In genomic region chr2:10301946-10302478, GRCh38 we compare ENCODE assay signal across 8 cellular contexts. TPM values are rescaled to one million over a fixed set of nuclear protein-coding genes. Genes with fewer than 3 reads are reported as not detected.
A peak's percentile ranks its signal among the peaks of the same experiment; 100 is the strongest.
DNase-seq lines count a peak whose midpoint lies in the region; ATAC-seq and TF ChIP-seq lines count a peak whose summit lies in the region.

No MANE protein-coding gene starts in this region.

- H3K9me2 ChIP-seq in Karpas-422 (replicated peaks; ENCODE audit: insufficient read depth, low read length) = no peaks in the 10 kb centered on the region

- H3K27ac Mint-ChIP-seq in MCF 10A (ENCODE audit: low read depth, unreplicated experiment) = no peak overlapping the region

- DNase-seq in Karpas-422 = no peak
- no peak for DNase-seq in MCF 10A (ENCODE audit: unreplicated experiment)
- no peak for DNase-seq in NCI-H446 treated with DMSO at 0.1 percent for 48 hours (lab: John Stamatoyannopoulos, UW)
- DNase-seq in NCI-H2171 (lab: John Stamatoyannopoulos, UW) = no peak

- 0 out of 2 replicates have a peak, but pooled peaks cover 3% of the 10 kb centered on the region for H4K20me1 ChIP-seq in Karpas-422 (ENCODE audit: insufficient read depth, low read depth, low read length)

- no peaks in the 10 kb centered on the region for H3K27me3 Mint-ChIP-seq in MCF 10A (ENCODE audit: insufficient read depth, unreplicated experiment)

- peaks cover 20% of the 10 kb centered on the region for H3K4me1 Mint-ChIP-seq in MCF 10A (ENCODE audit: insufficient read depth, unreplicated experiment)

- POLR2A ChIA-PET in MCF 10A (lab: Yijun Ruan, JAX) = interaction anchor here (0.6 to 4.1 kb wide), 12 partner anchors 12 to 177 kb away, joined by 3 to 44 read pairs (median 4); no protein-coding TSS in a partner anchor

- CTCF ChIA-PET in MCF 10A (lab: Yijun Ruan, JAX) = interaction anchor here (0.6 to 7.2 kb wide), 15 partner anchors 15 to 1296 kb away, joined by 3 to 77 read pairs (median 4); no protein-coding TSS in a partner anchor

- TF ChIP-seq CTCF in C4-2B (conservative IDR thresholded peaks at IDR 0.05) = no peak
- no peak for TF ChIP-seq CTCF in MCF 10A (IDR thresholded peaks at IDR 0.05; ENCODE audit: unreplicated experiment)

- no peaks in the 10 kb centered on the region for H3K79me2 ChIP-seq in Karpas-422 (ENCODE audit: low read length)

- H3K9me3 ChIP-seq in Karpas-422 (ENCODE audit: low read length) (no peaks in the 10 kb centered on the region), muscle layer of duodenum (ENCODE audit: control insufficient read depth in 1 of 2, low read length in 2 of 2) (no peaks in the 10 kb centered on the region)

- H3K4me2 ChIP-seq in Karpas-422 (ENCODE audit: low read depth, low read length, poor library complexity, severe bottlenecking) = peak overlapping the region; percentile 83

- no peaks in the 10 kb centered on the region for H3K9me3 Mint-ChIP-seq in MCF 10A (ENCODE audit: unreplicated experiment)

- H2AFZ ChIP-seq in Karpas-422 (ENCODE audit: low read length) = peak overlapping the region; percentile 46; the same call in 1 of the 2 replicates

- peak overlapping the region; percentile 60 for H3K9ac ChIP-seq in Karpas-422 (ENCODE audit: low read length)

- peak overlapping the region; percentile 98 for H3K4me3 Mint-ChIP-seq in MCF 10A (ENCODE audit: unreplicated experiment)

- no TSS peak for BruUV-seq in MCF 10A (replicated peaks; lab: Mats Ljungman, UMichigan)

- H3K4me3 ChIP-seq in Karpas-422 (ENCODE audit: low read length) (peak overlapping the region; percentile 73; the same call in 1 of the 2 replicates), muscle layer of duodenum (ENCODE audit: low read depth in 1 of 2, low read length in 2 of 2) (peak overlapping the region; percentile 21 to 87)

- no peaks in the 10 kb centered on the region for H3K36me3 ChIP-seq in Karpas-422 (ENCODE audit: insufficient read depth, low read length)
- H3K36me3 ChIP-seq in muscle layer of duodenum (ENCODE audit: control insufficient read depth in 1 of 2, insufficient read depth in 2 of 2, low read length in 2 of 2) = no peaks in the 10 kb centered on the region

- peaks cover 5% of the 10 kb centered on the region for H3K36me3 Mint-ChIP-seq in MCF 10A (ENCODE audit: insufficient read depth, unreplicated experiment)

- ATAC-seq in GM18498 (IDR thresholded peaks at IDR 0.05; ENCODE audit: unreplicated experiment) (no peak), HG03457 (IDR thresholded peaks at IDR 0.05; ENCODE audit: unreplicated experiment) (no peak)

- H3K27me3 ChIP-seq in Karpas-422 (ENCODE audit: low read length) = no peaks in the 10 kb centered on the region
- H3K27me3 ChIP-seq in muscle layer of duodenum (ENCODE audit: low read depth, low read length) = no peaks in the 10 kb centered on the region

- intact Hi-C loops in MCF 10A (cut with micrococcal nuclease) = loop anchor here (1.0 to 5.0 kb wide), 6 partner anchors 32 to 225 kb away; no protein-coding TSS in a partner anchor

- peak overlapping the region; percentile 71 for H3K27ac ChIP-seq in C4-2B
- H3K27ac ChIP-seq in Karpas-422 (ENCODE audit: low read length) = no peak overlapping the region
- H3K27ac ChIP-seq in muscle layer of duodenum (ENCODE audit: low read length) = peak overlapping the region; percentile 60

- H3K4me1 ChIP-seq in Karpas-422 (ENCODE audit: low read length) (peaks cover 23% of the 10 kb centered on the region), muscle layer of duodenum (ENCODE audit: control insufficient read depth in 1 of 2, insufficient read depth in 2 of 2, low read length in 2 of 2) (peaks cover 8 to 13% of the 10 kb centered on the region in 2 donors)

RNA-seq across cellular contexts. Expression of gene HPCAL1, which starts 0.7 kb away (rescaled TPM):
- 5.0 and 6.6 TPM in 2 replicates for total RNA-seq in Karpas-422 (2014; rRNA removed; shearing (Covaris generic); ENCODE audit: low replicate concordance)
- 136 and 144 TPM in 2 replicates for total RNA-seq in MCF 10A (2022)

Comparison
In these comparisons a context has a peak if more than half of its experiments do, and no peak if none do; other contexts are left out.
1. RNA of gene HPCAL1, which starts 0.7 kb away (total RNA-seq): 136 to 144 TPM in MCF 10A; 5.0 to 6.6 TPM in Karpas-422; every median in the first group is over 10 times any median in the second.